16 cellular contexts compared by ENCODE assay signal in the genomic region with DNA sequence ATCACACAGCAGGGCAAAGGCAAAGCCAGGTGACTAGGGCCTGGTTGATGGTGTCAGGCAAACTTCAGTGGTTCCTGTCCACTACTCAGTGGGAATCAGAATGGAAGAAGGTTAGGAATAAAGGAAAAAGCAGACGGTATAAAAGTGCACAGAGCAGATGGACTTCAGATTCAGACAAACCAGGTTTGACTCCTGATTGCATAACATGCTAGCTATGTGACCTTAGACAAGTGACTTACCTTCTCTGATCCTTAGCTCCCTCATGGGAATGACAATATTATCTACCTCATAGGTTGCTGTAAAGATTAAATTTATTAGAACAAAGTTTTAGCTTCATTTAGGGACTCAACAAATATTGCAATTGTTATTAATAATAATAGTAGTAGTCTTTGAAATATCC.
DNase-seq lines count a peak whose midpoint lies in the region; TF ChIP-seq lines count a peak whose summit lies in the region.
"Had no signal": no experiment of that assay in that cellular context is flagged by ENCODE, and none has a peak within 500 bp of the region (broad histone marks: within the 10 kb centered on the region; RNA-seq: fewer than 3 reads in every experiment).

No MANE protein-coding gene starts in this region.

- H3K4me3 Mint-ChIP-seq in dendritic cell treated with granulocyte-macrophage colony-stimulating factor and Interleukin-4, amounts not matched to agents 40 ng/mL and 50 ng/mL, for 4 days: no peak overlapping the region
- no peak overlapping the region for H3K4me3 Mint-ChIP-seq in nephron progenitor cell
- H3K4me3 Mint-ChIP-seq: CD4-positive, alpha-beta memory T cell had no signal

- peak overlapping the region; percentile 15 for H3K27ac Mint-ChIP-seq in dendritic cell treated with granulocyte-macrophage colony-stimulating factor and Interleukin-4, amounts not matched to agents 40 ng/mL and 50 ng/mL, for 4 days
- H3K27ac Mint-ChIP-seq in nephron progenitor cell: peak overlapping the region; percentile 84
- H3K27ac Mint-ChIP-seq: CD4-positive, alpha-beta memory T cell had no signal

- no peaks in the 10 kb centered on the region for H3K9me3 Mint-ChIP-seq in dendritic cell treated with granulocyte-macrophage colony-stimulating factor and Interleukin-4, amounts not matched to agents 40 ng/mL and 50 ng/mL, for 4 days
- H3K9me3 Mint-ChIP-seq in nephron progenitor cell: no peaks in the 10 kb centered on the region
- H3K9me3 Mint-ChIP-seq: CD4-positive, alpha-beta memory T cell had no signal

- intact Hi-C loops in dendritic cell treated with granulocyte-macrophage colony-stimulating factor and Interleukin-4, amounts not matched to agents 40 ng/mL and 50 ng/mL, for 4 days (cut with micrococcal nuclease): no loop called here

- TF ChIP-seq CTCF in nephron progenitor cell (IDR thresholded peaks at IDR 0.05): no peak

- DNase-seq in nephron progenitor cell: no peak
- no peak for DNase-seq in NCI-H1105 (lab: John Stamatoyannopoulos, UW)
- DNase-seq in DMS153 (lab: John Stamatoyannopoulos, UW): no peak
- DNase-seq: ACHN; CD4-positive, alpha-beta memory T cell; DMS79 treated with DMSO at 0.1 percent for 48 hours; GM23248; MM.1S; NCI-H1417; NCI-H1930; NCI-H446 treated with DMSO at 0.1 percent for 48 hours; NCI-H748 treated with DMSO at 0.1 percent for 48 hours; PC-9; Right ventricle myocardium superior had no signal

- H3K4me1 Mint-ChIP-seq in dendritic cell treated with granulocyte-macrophage colony-stimulating factor and Interleukin-4, amounts not matched to agents 40 ng/mL and 50 ng/mL, for 4 days (ENCODE audit: low read depth): peaks cover 49% of the 10 kb centered on the region
- peaks cover 47% of the 10 kb centered on the region for H3K4me1 Mint-ChIP-seq in nephron progenitor cell

- no peak for TF ChIP-seq RAD21 in Ishikawa (IDR thresholded peaks at IDR 0.05; ENCODE audit: low read depth)

- no peak for TF ChIP-seq EP300 in Ishikawa (IDR thresholded peaks at IDR 0.05; ENCODE audit: borderline replicate concordance)

- peaks cover 3% of the 10 kb centered on the region for H3K27me3 Mint-ChIP-seq in dendritic cell treated with granulocyte-macrophage colony-stimulating factor and Interleukin-4, amounts not matched to agents 40 ng/mL and 50 ng/mL, for 4 days
- H3K27me3 Mint-ChIP-seq in nephron progenitor cell (ENCODE audit: low read depth, poor library complexity): no peaks in the 10 kb centered on the region
- H3K27me3 Mint-ChIP-seq: CD4-positive, alpha-beta memory T cell had no signal

- peaks cover 12% of the 10 kb centered on the region for H3K36me3 Mint-ChIP-seq in dendritic cell treated with granulocyte-macrophage colony-stimulating factor and Interleukin-4, amounts not matched to agents 40 ng/mL and 50 ng/mL, for 4 days (ENCODE audit: low read depth)
- peaks cover 13% of the 10 kb centered on the region for H3K36me3 Mint-ChIP-seq in nephron progenitor cell (ENCODE audit: low read depth)
- H3K36me3 Mint-ChIP-seq: CD4-positive, alpha-beta memory T cell had no signal

TF ChIP-seq in Ishikawa, 13 proteins besides CTCF, POLR2A, EP300 and RAD21:
- 0 out of 2 replicates have a peak, but pooled peaks have one; percentile 15 for TF ChIP-seq CEBPB (IDR thresholded peaks at IDR 0.05)
- no peak for TF ChIP-seq EGR1 (IDR thresholded peaks at IDR 0.05)
- no peak for TF ChIP-seq TCF12 (IDR thresholded peaks at IDR 0.05; ENCODE audit: low read depth)
